In genomic region chr1:8661185-8662110, GRCh38 we compare ENCODE assay signal across 8 cellular contexts.
DNase-seq lines count a peak whose midpoint lies in the region; ATAC-seq, FAIRE-seq and TF ChIP-seq lines count a peak whose summit lies in the region.

No MANE protein-coding gene starts in this region.

- peaks cover 0 to 1% of the 10 kb centered on the region in 2 donors for H3K36me3 Mint-ChIP-seq in activated T-cell treated with anti-CD3 and anti-CD28 coated beads, Interleukin-2, amount 50 U/mL, for 72 hours (ENCODE audit: insufficient read depth in 2 of 2)

- H3K9me3 ChIP-seq in kidney (ENCODE audit: control insufficient read depth in 1 of 2, low read length in 2 of 2), result no peaks in the 10 kb centered on the region

- no peaks in the 10 kb centered on the region for H3K4me1 Mint-ChIP-seq in activated T-cell treated with anti-CD3 and anti-CD28 coated beads, Interleukin-2, amount 50 U/mL, for 72 hours (ENCODE audit: low read depth)
- H3K4me1 Mint-ChIP-seq in stimulated activated naive CD8-positive, alpha-beta T cell treated with anti-CD3 and anti-CD28 coated beads, Interleukin-15, amount 100 ng/mL, for 72 hours, result no peaks in the 10 kb centered on the region

- H3K9ac ChIP-seq in kidney (ENCODE audit: low read length in 2 of 2), result peak overlapping the region in 1 of 2 donors; percentile 59

- no peak overlapping the region for H3K27ac Mint-ChIP-seq in activated T-cell treated with anti-CD3 and anti-CD28 coated beads, Interleukin-2, amount 50 U/mL, for 72 hours
- H3K27ac Mint-ChIP-seq in stimulated activated naive CD8-positive, alpha-beta T cell treated with anti-CD3 and anti-CD28 coated beads, Interleukin-15, amount 100 ng/mL, for 72 hours, result no peak overlapping the region

- DNase-seq in activated CD8-positive, alpha-beta memory T cell treated with anti-CD3 and anti-CD28 coated beads, Interleukin-2, amount 50 U/mL, for 4 hours, result peak; percentile 39
- DNase-seq in activated CD8-positive, alpha-beta memory T cell treated with anti-CD3 and anti-CD28 coated beads for 24 hours, result no peak
- DNase-seq in activated T-cell treated with anti-CD3 and anti-CD28 coated beads, Interleukin-2, amount 50 U/mL, for 72 hours, result peak; percentile 45 to 47
- no peak for DNase-seq in kidney
- DNase-seq in stimulated activated naive CD8-positive, alpha-beta T cell treated with anti-CD3 and anti-CD28 coated beads, Interleukin-15, amount 100 ng/mL, for 72 hours, result no peak
- DNase-seq in effector CD8-positive, alpha-beta T cell (lab: John Stamatoyannopoulos, UW), result no peak

- H3K27me3 Mint-ChIP-seq in activated T-cell treated with anti-CD3 and anti-CD28 coated beads, Interleukin-2, amount 50 U/mL, for 72 hours (ENCODE audit: low read depth), result no peaks in the 10 kb centered on the region
- no peaks in the 10 kb centered on the region for H3K27me3 Mint-ChIP-seq in stimulated activated naive CD8-positive, alpha-beta T cell treated with anti-CD3 and anti-CD28 coated beads, Interleukin-15, amount 100 ng/mL, for 72 hours

- H3K4me3 ChIP-seq in kidney (ENCODE audit: low read length in 2 of 2), result no peak overlapping the region

- FAIRE-seq in kidney (lab: Jason Lieb, UNC), result no peak

- TF ChIP-seq CTCF in kidney (IDR thresholded peaks at IDR 0.05; ENCODE audit: borderline replicate concordance, extremely low read depth, insufficient read depth), result no peak

- no peak overlapping the region for H3K4me3 Mint-ChIP-seq in activated T-cell treated with anti-CD3 and anti-CD28 coated beads, Interleukin-2, amount 50 U/mL, for 72 hours
- H3K4me3 Mint-ChIP-seq in stimulated activated naive CD8-positive, alpha-beta T cell treated with anti-CD3 and anti-CD28 coated beads, Interleukin-15, amount 100 ng/mL, for 72 hours, result no peak overlapping the region

- no peaks in the 10 kb centered on the region for H3K36me3 ChIP-seq in kidney (ENCODE audit: control insufficient read depth in 1 of 2, insufficient read depth in 2 of 2, low read length in 2 of 2)

- peak; percentile 82 to 83 for ATAC-seq in activated T-cell treated with anti-CD3 and anti-CD28 coated beads, Interleukin-2, amount 50 U/mL, for 72 hours (replicated peaks in 1 of 2)
- peak; percentile 77 for ATAC-seq in stimulated activated naive CD8-positive, alpha-beta T cell treated with anti-CD3 and anti-CD28 coated beads, Interleukin-15, amount 100 ng/mL, for 72 hours
- no peak for ATAC-seq in GM18858 (IDR thresholded peaks at IDR 0.05; ENCODE audit: unreplicated experiment)
- no peak for ATAC-seq in GM19328 (IDR thresholded peaks at IDR 0.05; ENCODE audit: unreplicated experiment)

- H3K4me1 ChIP-seq in kidney (ENCODE audit: control insufficient read depth in 1 of 2, insufficient read depth in 1 of 2, low read depth in 1 of 2, low read length in 2 of 2), result peaks cover 47 to 62% of the 10 kb centered on the region in 2 donors

- intact Hi-C loops in kidney (cut with DNase I), result no loop called here

- no peaks in the 10 kb centered on the region for H3K9me3 Mint-ChIP-seq in activated T-cell treated with anti-CD3 and anti-CD28 coated beads, Interleukin-2, amount 50 U/mL, for 72 hours
- no peaks in the 10 kb centered on the region for H3K9me3 Mint-ChIP-seq in stimulated activated naive CD8-positive, alpha-beta T cell treated with anti-CD3 and anti-CD28 coated beads, Interleukin-15, amount 100 ng/mL, for 72 hours

- peak overlapping the region; percentile 32 to 38 for H3K27ac ChIP-seq in kidney (ENCODE audit: low read depth in 2 of 2, low read length in 2 of 2)

Comparison
In these comparisons a context has a peak if more than half of its experiments do, and no peak if none do; other contexts are left out.
1. DNase-seq: peak in activated CD8-positive, alpha-beta memory T cell treated with anti-CD3 and anti-CD28 coated beads, Interleukin-2, amount 50 U/mL, for 4 hours (single experiment) and activated T-cell treated with anti-CD3 and anti-CD28 coated beads, Interleukin-2, amount 50 U/mL, for 72 hours (2 of 2); none in activated CD8-positive, alpha-beta memory T cell treated with anti-CD3 and anti-CD28 coated beads for 24 hours (single experiment), kidney (single experiment), stimulated activated naive CD8-positive, alpha-beta T cell treated with anti-CD3 and anti-CD28 coated beads, Interleukin-15, amount 100 ng/mL, for 72 hours (0 of 2) and effector CD8-positive, alpha-beta T cell (single experiment).
2. ATAC-seq: peak in activated T-cell treated with anti-CD3 and anti-CD28 coated beads, Interleukin-2, amount 50 U/mL, for 72 hours (2 of 2) and stimulated activated naive CD8-positive, alpha-beta T cell treated with anti-CD3 and anti-CD28 coated beads, Interleukin-15, amount 100 ng/mL, for 72 hours (single experiment); none in GM18858 (single experiment) and GM19328 (single experiment).